8 cellular contexts compared by ENCODE assay signal in genomic region chr12:132955094-132955932, GRCh38. TPM values are rescaled to one million over a fixed set of nuclear protein-coding genes. Genes with fewer than 3 reads are reported as not detected.
DNase-seq lines count a peak whose midpoint lies in the region; ATAC-seq and TF ChIP-seq lines count a peak whose summit lies in the region.

No MANE protein-coding gene starts in this region.

- peaks cover 37% of the 10 kb centered on the region for H3K36me3 Mint-ChIP-seq in nephron progenitor cell (ENCODE audit: low read depth)

- H3K4me2 ChIP-seq in Karpas-422 (ENCODE audit: low read depth, low read length, poor library complexity, severe bottlenecking) = peak overlapping the region; percentile 86

- TF ChIP-seq CTCF in fibroblast of villous mesenchyme (IDR thresholded peaks at IDR 0.05; ENCODE audit: insufficient read depth, low read depth, low read length) = no peak
- TF ChIP-seq CTCF in nephron progenitor cell (IDR thresholded peaks at IDR 0.05) = no peak

- H3K79me2 ChIP-seq in Karpas-422 (ENCODE audit: low read length) = peaks cover 40% of the 10 kb centered on the region

- peak; percentile 15 to 39 for DNase-seq in NOMO-1 (lab: John Stamatoyannopoulos, UW; ENCODE audit: unreplicated experiment in 2 of 2)
- no peak for DNase-seq in NOMO-1 treated with dmso at 0.1 percent for 144 hours (lab: John Stamatoyannopoulos, UW; ENCODE audit: unreplicated experiment)
- peak; percentile 92 for DNase-seq in Karpas-422
- DNase-seq in activated CD8-positive, alpha-beta memory T cell treated with anti-CD3 and anti-CD28 coated beads, Interleukin-2, amount 50 U/mL, for 48 hours = peak; percentile 70
- DNase-seq in fibroblast of villous mesenchyme (ENCODE audit: low read depth) = peak; percentile 85
- peak; percentile 37 for DNase-seq in nephron progenitor cell
- DNase-seq in NK-92 treated with Interleukin-12 subunit alpha and Interleukin-12 subunit beta, amount 100 ng/mL, for 24 hours (lab: John Stamatoyannopoulos, UW) = no peak

- no peaks in the 10 kb centered on the region for H3K9me2 ChIP-seq in Karpas-422 (replicated peaks; ENCODE audit: insufficient read depth, low read length)

- H3K4me3 Mint-ChIP-seq in nephron progenitor cell = peak overlapping the region; percentile 88

- H3K27ac ChIP-seq in Karpas-422 (ENCODE audit: low read length) = peak overlapping the region; percentile 58

- H3K4me3 ChIP-seq in Karpas-422 (ENCODE audit: low read length) = peak overlapping the region; percentile 91
- peak overlapping the region; percentile 92 for H3K4me3 ChIP-seq in fibroblast of villous mesenchyme (ENCODE audit: low read depth, low read length)

- H2AFZ ChIP-seq in Karpas-422 (ENCODE audit: low read length) = peak overlapping the region; percentile 34; the same call in 1 of the 2 replicates

- ATAC-seq in GM21723 (IDR thresholded peaks at IDR 0.05; ENCODE audit: unreplicated experiment) = peak; percentile 39

- no peaks in the 10 kb centered on the region for H3K27me3 ChIP-seq in Karpas-422 (ENCODE audit: low read length)

- peaks cover 4% of the 10 kb centered on the region; the same call in 1 of the 2 replicates for H3K36me3 ChIP-seq in Karpas-422 (ENCODE audit: insufficient read depth, low read length)

- peak overlapping the region; percentile 97 for H3K27ac Mint-ChIP-seq in nephron progenitor cell

- peaks cover 8% of the 10 kb centered on the region for H3K4me1 ChIP-seq in Karpas-422 (ENCODE audit: low read length)

- H3K4me1 Mint-ChIP-seq in nephron progenitor cell = peaks cover 21% of the 10 kb centered on the region

- H3K9me3 Mint-ChIP-seq in nephron progenitor cell = peaks cover 41% of the 10 kb centered on the region

- peaks cover 21% of the 10 kb centered on the region for H3K9me3 ChIP-seq in Karpas-422 (ENCODE audit: low read length)

- no peaks in the 10 kb centered on the region for H4K20me1 ChIP-seq in Karpas-422 (ENCODE audit: insufficient read depth, low read depth, low read length)

- H3K9ac ChIP-seq in Karpas-422 (ENCODE audit: low read length) = peak overlapping the region; percentile 89

- peaks cover 3% of the 10 kb centered on the region for H3K27me3 Mint-ChIP-seq in nephron progenitor cell (ENCODE audit: low read depth, poor library complexity)

RNA-seq across cellular contexts. Expression of gene ZNF605, which starts 0.8 kb away (rescaled TPM):
- 4.3 and 8.1 TPM in 2 replicates for total RNA-seq in Karpas-422 (2014; rRNA removed; shearing (Covaris generic); ENCODE audit: low replicate concordance)
- total RNA-seq in fibroblast of villous mesenchyme = 7.7 and 14.2 TPM in 2 replicates

RNA-seq across cellular contexts. Expression of gene ZNF26, which starts 30.9 kb away (rescaled TPM):
- 12.7 and 15.5 TPM in 2 replicates for total RNA-seq in Karpas-422 (2014; rRNA removed; shearing (Covaris generic); ENCODE audit: low replicate concordance)
- total RNA-seq in fibroblast of villous mesenchyme = 10.4 and 23.2 TPM in 2 replicates

Comparison
In these comparisons a context has a peak if more than half of its experiments do, and no peak if none do; other contexts are left out.
1. DNase-seq: peak in NOMO-1 (2 of 2), Karpas-422 (single experiment), activated CD8-positive, alpha-beta memory T cell treated with anti-CD3 and anti-CD28 coated beads, Interleukin-2, amount 50 U/mL, for 48 hours (single experiment), fibroblast of villous mesenchyme (single experiment) and nephron progenitor cell (single experiment); none in NOMO-1 treated with dmso at 0.1 percent for 144 hours (single experiment) and NK-92 treated with Interleukin-12 subunit alpha and Interleukin-12 subunit beta, amount 100 ng/mL, for 24 hours (single experiment).